12 cellular contexts compared by ENCODE assay signal in genomic region chr4:84497835-84498202, GRCh38. TPM values are rescaled to one million over a fixed set of nuclear protein-coding genes. Genes with fewer than 3 reads are reported as not detected.
DNase-seq lines count a peak whose midpoint lies in the region; ATAC-seq, FAIRE-seq and TF ChIP-seq lines count a peak whose summit lies in the region.
"Had no signal": no experiment of that assay in that cellular context is flagged by ENCODE, and none has a peak within 500 bp of the region (broad histone marks: within the 10 kb centered on the region; RNA-seq: fewer than 3 reads in every experiment).

No MANE protein-coding gene starts in this region.

- peaks cover 74% of the 10 kb centered on the region for H3K27me3 ChIP-seq in astrocyte (ENCODE audit: insufficient read depth, low read length)

- peaks cover 7% of the 10 kb centered on the region for H3K4me1 ChIP-seq in astrocyte (ENCODE audit: insufficient read depth, low read length)
- peaks cover 0 to 11% of the 10 kb centered on the region in 2 donors for H3K4me1 ChIP-seq in kidney (ENCODE audit: control insufficient read depth in 1 of 2, insufficient read depth in 1 of 2, low read depth in 1 of 2, low read length in 2 of 2)

- peaks cover 24% of the 10 kb centered on the region for H3K79me2 ChIP-seq in astrocyte (ENCODE audit: insufficient read depth, low read length)

- peaks cover 1% of the 10 kb centered on the region for H3K4me1 Mint-ChIP-seq in astrocyte (ENCODE audit: low read depth, unreplicated experiment)
- peaks cover 23% of the 10 kb centered on the region for H3K4me1 Mint-ChIP-seq in stimulated activated memory B cell treated with anti-CD40 and anti-IgM and Interleukin-4, amounts not matched to agents 10 μg/mL and 1 μg/mL and 100 μg/mL, for 72 hours

- no peaks in the 10 kb centered on the region for H3K36me3 ChIP-seq in astrocyte (ENCODE audit: insufficient read depth, low read length)
- H3K36me3 ChIP-seq in kidney (ENCODE audit: control insufficient read depth in 1 of 2, insufficient read depth in 2 of 2, low read length in 2 of 2) = no peaks in the 10 kb centered on the region

- H3K4me2 ChIP-seq in astrocyte (ENCODE audit: low read length) = peak overlapping the region; percentile 89

- FAIRE-seq in astrocyte (lab: Jason Lieb, UNC) = no peak
- FAIRE-seq in kidney (lab: Jason Lieb, UNC) = no peak

- H3K9ac ChIP-seq in astrocyte (ENCODE audit: low read length) (peak overlapping the region; percentile 75), kidney (ENCODE audit: low read length in 2 of 2) (no peak overlapping the region)

- no peaks in the 10 kb centered on the region for H4K20me1 ChIP-seq in astrocyte (ENCODE audit: insufficient read depth, low read length)

- no peak overlapping the region for H3K4me3 Mint-ChIP-seq in astrocyte (ENCODE audit: unreplicated experiment)
- H3K4me3 Mint-ChIP-seq in stimulated activated memory B cell treated with anti-CD40 and anti-IgM and Interleukin-4, amounts not matched to agents 10 μg/mL and 1 μg/mL and 100 μg/mL, for 72 hours = peak overlapping the region; percentile 61

- H2AFZ ChIP-seq in astrocyte (ENCODE audit: low read depth, low read length) = peak overlapping the region; percentile 72

- H3K27ac Mint-ChIP-seq in astrocyte (ENCODE audit: unreplicated experiment) = no peak overlapping the region
- no peak overlapping the region for H3K27ac Mint-ChIP-seq in stimulated activated memory B cell treated with anti-CD40 and anti-IgM and Interleukin-4, amounts not matched to agents 10 μg/mL and 1 μg/mL and 100 μg/mL, for 72 hours
- H3K27ac Mint-ChIP-seq: HFFc6; stimulated activated naive CD8-positive, alpha-beta T cell treated with anti-CD3 and anti-CD28 coated beads, Interleukin-15, Interleukin-2, amounts not matched to agents 100 ng/mL and 50 ng/mL, for 24 hours had no signal

- peaks cover 23% of the 10 kb centered on the region for H3K9me3 Mint-ChIP-seq in astrocyte (ENCODE audit: unreplicated experiment)
- H3K9me3 Mint-ChIP-seq in stimulated activated memory B cell treated with anti-CD40 and anti-IgM and Interleukin-4, amounts not matched to agents 10 μg/mL and 1 μg/mL and 100 μg/mL, for 72 hours = no peaks in the 10 kb centered on the region

- intact Hi-C loops in kidney (cut with DNase I) = no loop called here

- H3K36me3 Mint-ChIP-seq in astrocyte (ENCODE audit: low read depth, unreplicated experiment) = no peaks in the 10 kb centered on the region
- peaks cover 6% of the 10 kb centered on the region for H3K36me3 Mint-ChIP-seq in stimulated activated memory B cell treated with anti-CD40 and anti-IgM and Interleukin-4, amounts not matched to agents 10 μg/mL and 1 μg/mL and 100 μg/mL, for 72 hours
- H3K36me3 Mint-ChIP-seq: brain had no signal

- H3K27me3 Mint-ChIP-seq in astrocyte (ENCODE audit: low read depth, unreplicated experiment) = peaks cover 78% of the 10 kb centered on the region
- peaks cover 89% of the 10 kb centered on the region for H3K27me3 Mint-ChIP-seq in stimulated activated memory B cell treated with anti-CD40 and anti-IgM and Interleukin-4, amounts not matched to agents 10 μg/mL and 1 μg/mL and 100 μg/mL, for 72 hours

- ATAC-seq in stimulated activated memory B cell treated with anti-CD40 and anti-IgM and Interleukin-4, amounts not matched to agents 10 μg/mL and 1 μg/mL and 100 μg/mL, for 72 hours = no peak
- ATAC-seq in GM18517 (IDR thresholded peaks at IDR 0.05; ENCODE audit: unreplicated experiment) (no peak), GM21619 (IDR thresholded peaks at IDR 0.05; ENCODE audit: unreplicated experiment) (no peak)

- TF ChIP-seq CTCF in astrocyte (IDR thresholded peaks at IDR 0.05; ENCODE audit: insufficient read depth, low read depth, low read length) (no peak), kidney (IDR thresholded peaks at IDR 0.05; ENCODE audit: borderline replicate concordance, extremely low read depth, insufficient read depth) (no peak)

- DNase-seq in HK-2 (ENCODE audit: unreplicated experiment) (peak; percentile 39), astrocyte (ENCODE audit: low read depth) (no peak), kidney (peak; percentile 51), NCI-H2107 treated with DMSO at 0.1 percent for 48 hours (lab: John Stamatoyannopoulos, UW; ENCODE audit: unreplicated experiment) (no peak)
- DNase-seq in stimulated activated CD4-positive, alpha-beta T cell treated with anti-CD3 and anti-CD28 coated beads, Interleukin-15, amount 100 ng/mL, for 24 hours = no peak
- DNase-seq: HFFc6 had no signal

- peak overlapping the region; percentile 48 for H3K27ac ChIP-seq in astrocyte (ENCODE audit: low read depth, low read length)
- no peak overlapping the region for H3K27ac ChIP-seq in kidney (ENCODE audit: low read depth in 2 of 2, low read length in 2 of 2)

- H3K4me3 ChIP-seq in astrocyte (ENCODE audit: insufficient read depth, low read depth, low read length) (peak overlapping the region; percentile 65), kidney (ENCODE audit: low read length in 2 of 2) (no peak overlapping the region)

- peaks cover 6% of the 10 kb centered on the region for H3K9me3 ChIP-seq in astrocyte (ENCODE audit: insufficient read depth, low read depth, low read length)
- no peaks in the 10 kb centered on the region for H3K9me3 ChIP-seq in kidney (ENCODE audit: control insufficient read depth in 1 of 2, low read length in 2 of 2)

RNA-seq across cellular contexts. Expression of gene NKX6-1, which starts 1.3 kb away (rescaled TPM):
- total RNA-seq in astrocyte (0.14 TPM in 1 of 2 replicates, not detected in the other), kidney (0.35 TPM)
- polyA plus RNA-seq in kidney (ENCODE audit: insufficient read depth, low read depth, low replicate concordance) = not detected
- total RNA-seq: HFFc6, mononuclear cell had no signal

Comparison
In these comparisons a context has a peak if more than half of its experiments do, and no peak if none do; other contexts are left out.
1. DNase-seq: peak in HK-2 (single experiment) and kidney (single experiment); none in astrocyte (single experiment), stimulated activated CD4-positive, alpha-beta T cell treated with anti-CD3 and anti-CD28 coated beads, Interleukin-15, amount 100 ng/mL, for 24 hours (single experiment) and NCI-H2107 treated with DMSO at 0.1 percent for 48 hours (single experiment).